Comparison of ENCODE assay signal across 24 cellular contexts in genomic region chr20:2708665-2709064, GRCh38. TPM values are rescaled to one million over a fixed set of nuclear protein-coding genes. Genes with fewer than 3 reads are reported as not detected.
"Had no signal": no experiment of that assay in that cellular context is flagged by ENCODE, and none has a peak within 500 bp of the region (broad histone marks: within the 10 kb centered on the region; RNA-seq: fewer than 3 reads in every experiment).

No MANE protein-coding gene starts in this region.

- H3K4me3 Mint-ChIP-seq: activated CD4-positive, alpha-beta memory T cell treated with anti-CD3 and anti-CD28 coated beads, Interleukin-2, amount 10 ng/mL, durations not matched to agents 7 days and 5 days; T-helper 1 cell treated with Interleukin-12 subunit alpha and Interleukin-12 subunit beta and Interleukin-4 antibody, amounts not matched to agents 30 μg/mL and 1 μg/mL, for 36 hours had no signal

- H3K36me3 Mint-ChIP-seq: activated naive CD4-positive, alpha-beta T cell treated with anti-CD3 and anti-CD28 coated beads, Interleukin-2, amount 50 U/mL, for 72 hours had no signal

- H3K4me1 ChIP-seq: adrenal gland, body of pancreas, breast epithelium, SJCRH30 had no signal

- H3K36me3 ChIP-seq: adrenal gland, breast epithelium, SJCRH30 had no signal

- ATAC-seq: activated naive CD4-positive, alpha-beta T cell treated with anti-CD3 and anti-CD28 coated beads, Interleukin-2, amount 50 U/mL, for 72 hours; body of pancreas; K562; Panc1 had no signal

- H3K27ac ChIP-seq: adrenal gland, body of pancreas, breast epithelium, SJCRH30, SK-N-MC, VCaP had no signal

- H3K27me3 Mint-ChIP-seq: activated CD4-positive, alpha-beta memory T cell treated with anti-CD3 and anti-CD28 coated beads, Interleukin-2, amount 10 ng/mL, durations not matched to agents 7 days and 5 days had no signal

- H3K27me3 ChIP-seq: adrenal gland, body of pancreas, breast epithelium, SJCRH30 had no signal

- H3K4me3 ChIP-seq: adrenal gland, body of pancreas, breast epithelium, K562, SJCRH30, SK-N-MC had no signal

- H3K9me3 Mint-ChIP-seq: activated CD4-positive, alpha-beta memory T cell treated with anti-CD3 and anti-CD28 coated beads, Interleukin-2, amount 10 ng/mL, durations not matched to agents 7 days and 5 days; activated naive CD4-positive, alpha-beta T cell treated with anti-CD3 and anti-CD28 coated beads, Interleukin-2, amount 50 U/mL, for 72 hours; T-helper 1 cell treated with Interleukin-12 subunit alpha and Interleukin-12 subunit beta and Interleukin-4 antibody, amounts not matched to agents 30 μg/mL and 1 μg/mL, for 36 hours had no signal

- H3K27ac Mint-ChIP-seq: activated CD4-positive, alpha-beta memory T cell treated with anti-CD3 and anti-CD28 coated beads, Interleukin-2, amount 10 ng/mL, durations not matched to agents 7 days and 5 days; activated naive CD4-positive, alpha-beta T cell treated with anti-CD3 and anti-CD28 coated beads, Interleukin-2, amount 50 U/mL, for 72 hours had no signal

- FAIRE-seq: astrocyte, K562 had no signal

- H3K9me3 ChIP-seq: adrenal gland, body of pancreas, breast epithelium, SJCRH30 had no signal

- DNase-seq: activated CD4-positive, alpha-beta memory T cell treated with anti-CD3 and anti-CD28 coated beads, Interleukin-2, amount 10 ng/mL, durations not matched to agents 7 days and 5 days; activated CD4-positive, alpha-beta T cell treated with anti-CD3 and anti-CD28 coated beads for 1 hour; activated CD4-positive, alpha-beta T cell treated with anti-CD3 and anti-CD28 coated beads for 48 hours; activated CD4-positive, CD25-positive, alpha-beta regulatory T cell; activated gamma-delta T cell; activated naive CD4-positive, alpha-beta T cell treated with Interleukin-2 at 50 U/mL for 16 hours; adrenal gland; body of pancreas; IMR-90; NCI-H146; NCI-H2029 treated with DMSO at 0.1 percent for 48 hours; NCI-H446; NCI-H69; SHP77 had no signal

RNA-seq across cellular contexts. Expression of gene EBF4, which starts 16.1 kb away (rescaled TPM):
- total RNA-seq: RPMI7951 had no signal
- polyA plus RNA-seq: K562 had no signal
